8 cellular contexts compared by ENCODE assay signal in genomic region chr3:172708905-172709775, GRCh38. TPM values are rescaled to one million over a fixed set of nuclear protein-coding genes. Genes with fewer than 3 reads are reported as not detected.
DNase-seq lines count a peak whose midpoint lies in the region; ATAC-seq and TF ChIP-seq lines count a peak whose summit lies in the region.

No MANE protein-coding gene starts in this region.

- H3K27ac ChIP-seq in foreskin keratinocyte: peak overlapping the region; percentile 49

- TF ChIP-seq CTCF in activated B cell treated with CpG ODN at 0.5 μM for 24 hours (IDR thresholded peaks at IDR 0.05) (no peak), foreskin keratinocyte (conservative IDR thresholded peaks at IDR 0.05) (no peak)

- CTCF ChIA-PET in activated B cell treated with CpG ODN at 0.5 μM for 24 hours (lab: Charles Lee): interaction anchor here (1.4 kb wide), 1 partner anchor 36 kb away, joined by 3 read pairs; no protein-coding TSS in a partner anchor
- CTCF ChIA-PET in activated naive CD4-positive, alpha-beta T cell treated with anti-CD3 and anti-CD28 coated beads for 36 hours (lab: Charles Lee): interaction anchor here (1.1 to 2.2 kb wide), 2 partner anchors 22 to 36 kb away, joined by 3 to 8 read pairs; no protein-coding TSS in a partner anchor

- intact Hi-C loops in activated B cell treated with CpG ODN at 0.5 μM for 24 hours (cut with micrococcal nuclease): no loop called here
- intact Hi-C loops in activated naive CD4-positive, alpha-beta T cell treated with anti-CD3 and anti-CD28 coated beads for 36 hours (cut with micrococcal nuclease): no loop called here

- POLR2A ChIA-PET in activated B cell treated with CpG ODN at 0.5 μM for 24 hours (lab: Charles Lee): no interaction called here

- peaks cover 17% of the 10 kb centered on the region for H3K27me3 Mint-ChIP-seq in T-helper 1 cell treated with Interleukin-12 subunit alpha and Interleukin-12 subunit beta and Interleukin-4 antibody, amounts not matched to agents 30 μg/mL and 1 μg/mL, for 36 hours (ENCODE audit: low read depth)
- H3K27me3 Mint-ChIP-seq in activated B cell treated with CpG ODN at 0.5 μM for 24 hours: no peaks in the 10 kb centered on the region
- no peaks in the 10 kb centered on the region for H3K27me3 Mint-ChIP-seq in activated naive CD4-positive, alpha-beta T cell treated with anti-CD3 and anti-CD28 coated beads for 36 hours (ENCODE audit: low read depth)

- peak overlapping the region; percentile 94 for H3K4me2 ChIP-seq in skeletal muscle satellite cell (ENCODE audit: low read length)

- H3K9ac ChIP-seq in skeletal muscle satellite cell (ENCODE audit: low read depth, low read length): peak overlapping the region; percentile 95

- H3K36me3 Mint-ChIP-seq in T-helper 1 cell treated with Interleukin-12 subunit alpha and Interleukin-12 subunit beta and Interleukin-4 antibody, amounts not matched to agents 30 μg/mL and 1 μg/mL, for 36 hours (ENCODE audit: low read depth): no peaks in the 10 kb centered on the region
- H3K36me3 Mint-ChIP-seq in activated B cell treated with CpG ODN at 0.5 μM for 24 hours (ENCODE audit: low read depth): peaks cover 6% of the 10 kb centered on the region
- no peaks in the 10 kb centered on the region for H3K36me3 Mint-ChIP-seq in activated naive CD4-positive, alpha-beta T cell treated with anti-CD3 and anti-CD28 coated beads for 36 hours (ENCODE audit: low read depth)

- H3K4me1 ChIP-seq in foreskin keratinocyte (peaks cover 29% of the 10 kb centered on the region), skeletal muscle satellite cell (ENCODE audit: control insufficient read depth, insufficient read depth, low read length) (peaks cover 35% of the 10 kb centered on the region)

- no peaks in the 10 kb centered on the region for H3K27me3 ChIP-seq in foreskin keratinocyte
- H3K27me3 ChIP-seq in skeletal muscle satellite cell (ENCODE audit: control insufficient read depth, insufficient read depth, low read length): no peaks in the 10 kb centered on the region

- H3K9me3 ChIP-seq in skeletal muscle satellite cell (replicated peaks; ENCODE audit: low read length): no peaks in the 10 kb centered on the region

- H3K4me3 ChIP-seq in skeletal muscle satellite cell (ENCODE audit: low read length): peak overlapping the region; percentile 83

- DNase-seq in T-helper 1 cell: no peak
- DNase-seq in activated B cell treated with CpG ODN at 0.5 μM for 24 hours: no peak
- peak in 1 of 2 donors; percentile 32 for DNase-seq in foreskin keratinocyte
- no peak for DNase-seq in activated naive CD4-positive, alpha-beta T cell treated with anti-CD3 and anti-CD28 coated beads for 36 hours

- peak overlapping the region; percentile 92 for H3K4me3 Mint-ChIP-seq in T-helper 1 cell treated with Interleukin-12 subunit alpha and Interleukin-12 subunit beta and Interleukin-4 antibody, amounts not matched to agents 30 μg/mL and 1 μg/mL, for 36 hours
- peak overlapping the region; percentile 97 for H3K4me3 Mint-ChIP-seq in activated B cell treated with CpG ODN at 0.5 μM for 24 hours
- H3K4me3 Mint-ChIP-seq in activated naive CD4-positive, alpha-beta T cell treated with anti-CD3 and anti-CD28 coated beads for 36 hours: no peak overlapping the region

- no peaks in the 10 kb centered on the region for H3K36me3 ChIP-seq in skeletal muscle satellite cell (ENCODE audit: insufficient read depth, low read length)

- H3K27ac Mint-ChIP-seq in T-helper 1 cell treated with Interleukin-12 subunit alpha and Interleukin-12 subunit beta and Interleukin-4 antibody, amounts not matched to agents 30 μg/mL and 1 μg/mL, for 36 hours: no peak overlapping the region
- peak overlapping the region; percentile 13 for H3K27ac Mint-ChIP-seq in activated B cell treated with CpG ODN at 0.5 μM for 24 hours
- no peak overlapping the region for H3K27ac Mint-ChIP-seq in activated naive CD4-positive, alpha-beta T cell treated with anti-CD3 and anti-CD28 coated beads for 36 hours

- ATAC-seq in activated B cell treated with CpG ODN at 0.5 μM for 24 hours (ENCODE audit: low read depth): no peak
- no peak for ATAC-seq in foreskin keratinocyte
- no peak for ATAC-seq in HG02840 (IDR thresholded peaks at IDR 0.05; ENCODE audit: low FRiP score, unreplicated experiment)
- ATAC-seq in HG03280 (IDR thresholded peaks at IDR 0.05; ENCODE audit: unreplicated experiment): no peak

- peaks cover 21% of the 10 kb centered on the region for H3K4me1 Mint-ChIP-seq in T-helper 1 cell treated with Interleukin-12 subunit alpha and Interleukin-12 subunit beta and Interleukin-4 antibody, amounts not matched to agents 30 μg/mL and 1 μg/mL, for 36 hours (ENCODE audit: low read depth)
- peaks cover 24% of the 10 kb centered on the region for H3K4me1 Mint-ChIP-seq in activated B cell treated with CpG ODN at 0.5 μM for 24 hours
- H3K4me1 Mint-ChIP-seq in activated naive CD4-positive, alpha-beta T cell treated with anti-CD3 and anti-CD28 coated beads for 36 hours (ENCODE audit: low read depth): peaks cover 11% of the 10 kb centered on the region

- H3K9me3 Mint-ChIP-seq in T-helper 1 cell treated with Interleukin-12 subunit alpha and Interleukin-12 subunit beta and Interleukin-4 antibody, amounts not matched to agents 30 μg/mL and 1 μg/mL, for 36 hours: no peaks in the 10 kb centered on the region
- H3K9me3 Mint-ChIP-seq in activated B cell treated with CpG ODN at 0.5 μM for 24 hours: no peaks in the 10 kb centered on the region
- no peaks in the 10 kb centered on the region for H3K9me3 Mint-ChIP-seq in activated naive CD4-positive, alpha-beta T cell treated with anti-CD3 and anti-CD28 coated beads for 36 hours

RNA-seq across cellular contexts. Expression of gene NCEH1, which starts 1.7 kb away (rescaled TPM):
- total RNA-seq in activated B cell treated with CpG ODN at 0.5 μM for 24 hours: 4.5 and 4.9 TPM in 2 replicates
- 17.4 and 18.3 TPM in 2 replicates for total RNA-seq in foreskin keratinocyte
- 4.9 and 6.3 TPM in 2 replicates for polyA plus RNA-seq in foreskin keratinocyte
- 9.0 and 11.4 TPM in 2 replicates for total RNA-seq in skeletal muscle satellite cell (2012; rRNA removed)
- 1 to 10 TPM; 2.9 to 3.5 TPM for total RNA-seq in activated naive CD4-positive, alpha-beta T cell treated with anti-CD3 and anti-CD28 coated beads for 36 hours

RNA-seq across cellular contexts. Expression of gene ECT2, which starts 41.4 kb away (rescaled TPM):
- total RNA-seq in activated B cell treated with CpG ODN at 0.5 μM for 24 hours (5.0 and 6.3 TPM in 2 replicates), foreskin keratinocyte (54.5 and 63.0 TPM in 2 replicates)
- 18.1 and 24.0 TPM in 2 replicates for polyA plus RNA-seq in foreskin keratinocyte
- total RNA-seq in skeletal muscle satellite cell (2012; rRNA removed): 37.3 and 47.6 TPM in 2 replicates
- 10 to 100 TPM; 55.3 to 59.4 TPM for total RNA-seq in activated naive CD4-positive, alpha-beta T cell treated with anti-CD3 and anti-CD28 coated beads for 36 hours
